1 cellular context compared by ENCODE assay signal in genomic region chr18:44320619-44321460, GRCh38.
TF ChIP-seq lines count a peak whose summit lies in the region.

No MANE protein-coding gene starts in this region.

TF ChIP-seq in H1, 55 proteins besides CTCF, POLR2A, EP300 and RAD21 (continued from another document):
- TF ChIP-seq CREB1 (IDR thresholded peaks at IDR 0.05) = no peak
- TF ChIP-seq USF2 (IDR thresholded peaks at IDR 0.05; ENCODE audit: low read length) = no peak
- TF ChIP-seq ATF2 (IDR thresholded peaks at IDR 0.05; ENCODE audit: low read length) = no peak
- no peak for TF ChIP-seq BCL11A (IDR thresholded peaks at IDR 0.05; ENCODE audit: low read depth in 2 of 2, low read length in 2 of 2)
- TF ChIP-seq CEBPB (IDR thresholded peaks at IDR 0.05; ENCODE audit: low read depth, low read length) = no peak
- no peak for TF ChIP-seq TAF7 (optimal IDR thresholded peaks at IDR 0.05; ENCODE audit: borderline replicate concordance, low read depth, low read length)
- TF ChIP-seq GABPA (IDR thresholded peaks at IDR 0.05; ENCODE audit: borderline replicate concordance, insufficient read depth, low read length) = no peak
- no peak for TF ChIP-seq ASH2L (IDR thresholded peaks at IDR 0.05; ENCODE audit: low read length)
- TF ChIP-seq YY1 (IDR thresholded peaks at IDR 0.05; ENCODE audit: low read depth, low read length) = no peak
- no peak for TF ChIP-seq POU5F1 (IDR thresholded peaks at IDR 0.05; ENCODE audit: low read depth, low read length)
- TF ChIP-seq KDM1A (IDR thresholded peaks at IDR 0.05; ENCODE audit: borderline replicate concordance, low read length) = no peak
- no peak for TF ChIP-seq TAF1 (IDR thresholded peaks at IDR 0.05; ENCODE audit: low read depth, low read length)
- TF ChIP-seq HDAC2 (IDR thresholded peaks at IDR 0.05; ENCODE audit: borderline replicate concordance in 1 of 2, low read depth in 2 of 2, low read length in 2 of 2) = no peak
- TF ChIP-seq EZH2 (IDR thresholded peaks at IDR 0.05; ENCODE audit: low read depth, low read length, severe bottlenecking) = no peak
